ENCODE assay signal across 1 cellular context in the genomic region with DNA sequence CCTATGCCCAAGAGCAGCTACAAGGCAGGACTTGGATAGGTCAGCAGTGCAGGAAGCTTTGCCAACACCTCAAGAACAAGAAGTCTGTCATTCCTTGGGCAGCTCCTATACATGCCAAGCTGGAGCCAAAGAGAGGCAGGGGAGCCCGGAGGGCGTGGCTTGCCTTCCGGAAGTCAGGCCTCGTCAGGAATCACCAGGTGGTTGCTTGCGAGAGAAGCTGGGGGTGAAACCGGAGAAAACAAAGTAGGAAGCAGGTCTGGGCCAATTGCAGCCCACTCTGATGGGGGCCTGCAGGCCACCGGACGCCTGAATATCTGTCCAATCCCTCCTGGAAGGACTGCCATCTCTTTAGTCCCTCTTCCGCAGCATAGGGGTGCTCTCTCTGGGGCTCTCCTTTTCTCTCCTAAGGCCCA.
TF ChIP-seq lines count a peak whose summit lies in the region.

No MANE protein-coding gene starts in this region.

TF ChIP-seq in HEK293, 187 proteins besides CTCF, POLR2A, EP300 and RAD21 (continued from another document):
- peak; percentile 25; the same call in 1 of the 2 replicates for TF ChIP-seq ZBTB11 (tag by site-specific recombination; conservative IDR thresholded peaks at IDR 0.05; ENCODE audit: low read depth)
- no peak for TF ChIP-seq ZBTB7A (tag by site-specific recombination; IDR thresholded peaks at IDR 0.05; ENCODE audit: low read depth)
